1 cellular context compared by ENCODE assay signal in the genomic region with DNA sequence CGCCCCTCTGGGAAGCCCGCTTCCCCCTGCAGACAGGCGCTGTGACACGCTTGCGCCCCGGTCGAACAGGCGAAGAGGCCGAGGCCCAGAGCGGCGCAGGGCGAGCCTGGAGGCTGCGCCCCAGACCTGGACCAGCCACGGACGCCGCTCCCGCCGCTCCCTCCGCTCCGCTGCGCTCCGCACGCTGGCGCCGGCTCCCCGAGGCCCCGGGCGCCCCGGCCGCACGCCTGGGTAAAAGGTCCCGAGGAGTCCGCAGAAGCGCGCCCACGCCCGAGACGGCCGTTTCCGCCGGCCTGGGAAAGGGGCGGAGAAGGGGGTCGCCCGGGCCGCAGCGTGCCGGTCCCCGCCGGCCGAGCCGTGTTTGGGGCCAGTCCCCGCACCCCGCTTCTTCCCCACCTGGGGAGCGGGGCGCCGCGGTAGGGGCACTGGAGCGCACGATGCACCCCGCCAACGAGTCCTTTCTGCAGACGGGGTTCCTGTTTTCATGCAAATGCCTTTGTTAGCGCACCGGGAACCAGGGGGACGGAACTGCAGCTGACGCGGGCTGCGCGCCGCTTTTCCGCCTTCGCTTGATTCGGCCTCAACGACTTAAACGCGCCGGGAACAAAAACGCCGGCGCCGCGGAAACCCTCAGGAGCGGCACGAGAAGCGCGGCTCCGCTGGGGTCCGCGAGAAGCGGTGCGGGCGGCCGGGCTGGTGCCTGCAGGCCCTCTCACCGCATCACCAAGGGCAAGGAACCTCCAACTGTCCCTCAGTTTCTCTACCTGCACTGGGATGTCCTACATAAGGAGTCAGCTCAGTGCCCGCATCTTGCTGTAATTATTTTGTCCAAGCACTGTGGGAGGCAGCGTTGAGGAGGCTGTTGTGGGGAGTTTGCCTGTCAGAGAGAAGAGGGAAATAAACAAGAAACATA.
A peak's percentile ranks its signal among the peaks of the same experiment; 100 is the strongest.
TF ChIP-seq lines count a peak whose summit lies in the region.

No MANE protein-coding gene starts in this region.

TF ChIP-seq in WTC11, 78 proteins besides CTCF, POLR2A, EP300 and RAD21 (continued from another document):
- TF ChIP-seq PRDM15 (CRISPR knock-in tag; IDR thresholded peaks at IDR 0.05) (peak; percentile 61; the same call in 1 of the 2 replicates), E2F5 (CRISPR knock-in tag; IDR thresholded peaks at IDR 0.05) (peak; percentile 60; the same call in 1 of the 2 replicates), ZNF232 (CRISPR knock-in tag; IDR thresholded peaks at IDR 0.05) (0 out of 2 replicates have a peak, but pooled peaks have one; percentile 64), JAZF1 (CRISPR knock-in tag; IDR thresholded peaks at IDR 0.05) (no peak), NFATC4 (CRISPR knock-in tag; IDR thresholded peaks at IDR 0.05) (no peak), RELA (CRISPR knock-in tag; IDR thresholded peaks at IDR 0.05; ENCODE audit: borderline replicate concordance) (peak; percentile 34; the same call in 1 of the 2 replicates), HMGXB4 (CRISPR knock-in tag; IDR thresholded peaks at IDR 0.05) (peak; percentile 78; the same call in 1 of the 2 replicates), MYBL2 (CRISPR knock-in tag; IDR thresholded peaks at IDR 0.05) (0 out of 2 replicates have a peak, but pooled peaks have one; percentile 39), ZNF416 (CRISPR knock-in tag; IDR thresholded peaks at IDR 0.05) (no peak), ATF3 (CRISPR knock-in tag; conservative IDR thresholded peaks at IDR 0.05) (no peak)
- TF ChIP-seq, protein P1, sequence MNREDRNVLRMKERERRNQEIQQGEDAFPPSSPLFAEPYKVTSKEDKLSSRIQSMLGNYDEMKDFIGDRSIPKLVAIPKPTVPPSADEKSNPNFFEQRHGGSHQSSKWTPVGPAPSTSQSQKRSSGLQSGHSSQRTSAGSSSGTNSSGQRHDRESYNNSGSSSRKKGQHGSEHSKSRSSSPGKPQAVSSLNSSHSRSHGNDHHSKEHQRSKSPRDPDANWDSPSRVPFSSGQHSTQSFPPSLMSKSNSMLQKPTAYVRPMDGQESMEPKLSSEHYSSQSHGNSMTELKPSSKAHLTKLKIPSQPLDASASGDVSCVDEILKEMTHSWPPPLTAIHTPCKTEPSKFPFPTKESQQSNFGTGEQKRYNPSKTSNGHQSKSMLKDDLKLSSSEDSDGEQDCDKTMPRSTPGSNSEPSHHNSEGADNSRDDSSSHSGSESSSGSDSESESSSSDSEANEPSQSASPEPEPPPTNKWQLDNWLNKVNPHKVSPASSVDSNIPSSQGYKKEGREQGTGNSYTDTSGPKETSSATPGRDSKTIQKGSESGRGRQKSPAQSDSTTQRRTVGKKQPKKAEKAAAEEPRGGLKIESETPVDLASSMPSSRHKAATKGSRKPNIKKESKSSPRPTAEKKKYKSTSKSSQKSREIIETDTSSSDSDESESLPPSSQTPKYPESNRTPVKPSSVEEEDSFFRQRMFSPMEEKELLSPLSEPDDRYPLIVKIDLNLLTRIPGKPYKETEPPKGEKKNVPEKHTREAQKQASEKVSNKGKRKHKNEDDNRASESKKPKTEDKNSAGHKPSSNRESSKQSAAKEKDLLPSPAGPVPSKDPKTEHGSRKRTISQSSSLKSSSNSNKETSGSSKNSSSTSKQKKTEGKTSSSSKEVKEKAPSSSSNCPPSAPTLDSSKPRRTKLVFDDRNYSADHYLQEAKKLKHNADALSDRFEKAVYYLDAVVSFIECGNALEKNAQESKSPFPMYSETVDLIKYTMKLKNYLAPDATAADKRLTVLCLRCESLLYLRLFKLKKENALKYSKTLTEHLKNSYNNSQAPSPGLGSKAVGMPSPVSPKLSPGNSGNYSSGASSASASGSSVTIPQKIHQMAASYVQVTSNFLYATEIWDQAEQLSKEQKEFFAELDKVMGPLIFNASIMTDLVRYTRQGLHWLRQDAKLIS (CRISPR knock-in tag; IDR thresholded peaks at IDR 0.05; ENCODE audit: borderline replicate concordance) = no peak
TF ChIP-seq in WTC11: peak in this region for 10.
